30 cellular contexts compared by ENCODE assay signal in the genomic region with DNA sequence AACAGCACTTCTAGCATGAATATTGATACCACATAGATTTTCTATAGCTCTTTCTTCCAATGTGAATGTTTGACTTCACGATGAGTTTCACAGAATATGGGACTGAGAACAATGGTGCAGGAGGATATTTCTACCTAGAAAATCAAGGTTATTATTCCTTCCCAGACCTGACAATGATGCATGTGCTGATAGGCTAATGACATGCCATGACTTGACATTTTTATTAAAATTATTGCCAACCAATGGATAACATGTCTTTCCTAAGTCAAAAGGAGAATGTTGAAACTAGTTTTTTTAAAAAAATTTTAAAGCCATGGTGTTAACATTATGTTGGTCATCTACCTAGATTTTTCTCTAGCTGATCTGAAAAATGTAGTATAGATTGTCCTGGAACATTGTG. TPM values are rescaled to one million over a fixed set of nuclear protein-coding genes. Genes with fewer than 3 reads are reported as not detected.
"Had no signal": no experiment of that assay in that cellular context is flagged by ENCODE, and none has a peak within 500 bp of the region (broad histone marks: within the 10 kb centered on the region; RNA-seq: fewer than 3 reads in every experiment).

No MANE protein-coding gene starts in this region.

- H3K36me3 ChIP-seq: Peyer's patch, SJSA1 had no signal

- DNase-seq: Kasumi-1; MV-4-11; NCI-H1048; NCI-H1105; NCI-H1417 treated with DMSO at 0.1 percent for 48 hours; NCI-H146; NCI-H187; NCI-H2029; NCI-H2081 treated with DMSO at 0.1 percent for 48 hours; NCI-H2171; NCI-H226; NCI-H446; NCI-H510A; NCI-H524 treated with DMSO at 0.1 percent for 48 hours; NCI-H69; NCI-H774; NK-92 treated with Interleukin-12 subunit alpha and Interleukin-12 subunit beta, amount 100 ng/mL, for 24 hours; OCI-M1; PC-9; Peyer's patch; Right ventricle myocardium superior; SIG-M5 had no signal

- H3K9me3 ChIP-seq: Peyer's patch, SJSA1 had no signal

- H3K27me3 ChIP-seq: Peyer's patch had no signal

- H3K4me3 ChIP-seq: PC-9, Peyer's patch, SJSA1, SK-N-MC had no signal

- H3K27ac ChIP-seq: HL-60, KMS-11, PC-9, Peyer's patch, SJSA1, SK-N-MC had no signal

- H3K4me1 ChIP-seq: Peyer's patch, SJSA1 had no signal

- H3K4me2 ChIP-seq: KMS-11, PC-9 had no signal

- H2AFZ ChIP-seq: PC-9 had no signal

- H3K9ac ChIP-seq: KMS-11 had no signal

- FAIRE-seq: HTR-8/SVneo had no signal

RNA-seq across cellular contexts. Expression of gene IL17A, which starts 0.9 kb away (rescaled TPM):
- total RNA-seq: M059J; PC-9; Peyer's patch; Right ventricle myocardium superior; SJSA1; T-helper 1 cell treated with Interleukin-12 subunit alpha and Interleukin-12 subunit beta and Interleukin-4 antibody, amounts not matched to agents 30 ng/mL and 1 ng/mL, for 36 hours had no signal

RNA-seq across cellular contexts. Expression of gene IL17F, which starts 57.2 kb away (rescaled TPM):
- total RNA-seq: M059J, PC-9, Peyer's patch, Right ventricle myocardium superior, RPMI7951, SJSA1 had no signal
